Comparison of ENCODE assay signal across 2 cellular contexts in the genomic region with DNA sequence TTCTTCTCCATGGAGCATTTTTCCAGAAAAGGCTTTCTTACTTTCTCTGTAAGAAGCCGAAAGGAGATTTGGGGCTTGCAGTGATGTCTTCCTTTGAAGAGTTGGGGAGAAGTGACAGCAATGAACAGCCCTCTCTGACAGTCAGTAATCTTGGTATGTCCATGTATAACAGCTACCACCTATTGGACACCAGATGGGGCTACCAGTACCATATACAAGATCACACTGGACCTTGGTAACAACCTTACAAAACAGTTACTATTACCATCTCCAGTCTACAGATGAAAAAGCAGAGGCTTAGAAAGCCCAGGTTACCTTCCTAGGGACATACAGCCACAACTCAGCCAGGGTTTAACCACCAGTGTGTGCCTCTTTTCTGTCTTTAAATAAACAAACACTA.
TF ChIP-seq lines count a peak whose summit lies in the region.

No MANE protein-coding gene starts in this region.

TF ChIP-seq in SK-N-SH, 30 proteins besides CTCF, POLR2A, EP300 and RAD21 (continued from another document):
- TF ChIP-seq, protein P1, sequence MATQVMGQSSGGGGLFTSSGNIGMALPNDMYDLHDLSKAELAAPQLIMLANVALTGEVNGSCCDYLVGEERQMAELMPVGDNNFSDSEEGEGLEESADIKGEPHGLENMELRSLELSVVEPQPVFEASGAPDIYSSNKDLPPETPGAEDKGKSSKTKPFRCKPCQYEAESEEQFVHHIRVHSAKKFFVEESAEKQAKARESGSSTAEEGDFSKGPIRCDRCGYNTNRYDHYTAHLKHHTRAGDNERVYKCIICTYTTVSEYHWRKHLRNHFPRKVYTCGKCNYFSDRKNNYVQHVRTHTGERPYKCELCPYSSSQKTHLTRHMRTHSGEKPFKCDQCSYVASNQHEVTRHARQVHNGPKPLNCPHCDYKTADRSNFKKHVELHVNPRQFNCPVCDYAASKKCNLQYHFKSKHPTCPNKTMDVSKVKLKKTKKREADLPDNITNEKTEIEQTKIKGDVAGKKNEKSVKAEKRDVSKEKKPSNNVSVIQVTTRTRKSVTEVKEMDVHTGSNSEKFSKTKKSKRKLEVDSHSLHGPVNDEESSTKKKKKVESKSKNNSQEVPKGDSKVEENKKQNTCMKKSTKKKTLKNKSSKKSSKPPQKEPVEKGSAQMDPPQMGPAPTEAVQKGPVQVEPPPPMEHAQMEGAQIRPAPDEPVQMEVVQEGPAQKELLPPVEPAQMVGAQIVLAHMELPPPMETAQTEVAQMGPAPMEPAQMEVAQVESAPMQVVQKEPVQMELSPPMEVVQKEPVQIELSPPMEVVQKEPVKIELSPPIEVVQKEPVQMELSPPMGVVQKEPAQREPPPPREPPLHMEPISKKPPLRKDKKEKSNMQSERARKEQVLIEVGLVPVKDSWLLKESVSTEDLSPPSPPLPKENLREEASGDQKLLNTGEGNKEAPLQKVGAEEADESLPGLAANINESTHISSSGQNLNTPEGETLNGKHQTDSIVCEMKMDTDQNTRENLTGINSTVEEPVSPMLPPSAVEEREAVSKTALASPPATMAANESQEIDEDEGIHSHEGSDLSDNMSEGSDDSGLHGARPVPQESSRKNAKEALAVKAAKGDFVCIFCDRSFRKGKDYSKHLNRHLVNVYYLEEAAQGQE (IDR thresholded peaks at IDR 0.05; ENCODE audit: low read depth, low read length) = no peak
- TF ChIP-seq TCF12 (IDR thresholded peaks at IDR 0.05) (no peak), MEF2A (IDR thresholded peaks at IDR 0.05; ENCODE audit: borderline replicate concordance, low read depth) (no peak), JUND (IDR thresholded peaks at IDR 0.05) (no peak), SMC3 (IDR thresholded peaks at IDR 0.05; ENCODE audit: low read depth, low read length) (no peak), TEAD4 (IDR thresholded peaks at IDR 0.05; ENCODE audit: borderline replicate concordance, insufficient read depth) (no peak), SIN3A (IDR thresholded peaks at IDR 0.05; ENCODE audit: borderline replicate concordance, low read depth, low read length) (no peak), RFX5 (IDR thresholded peaks at IDR 0.05; ENCODE audit: low read length) (no peak)
- TF ChIP-seq, protein P2, sequence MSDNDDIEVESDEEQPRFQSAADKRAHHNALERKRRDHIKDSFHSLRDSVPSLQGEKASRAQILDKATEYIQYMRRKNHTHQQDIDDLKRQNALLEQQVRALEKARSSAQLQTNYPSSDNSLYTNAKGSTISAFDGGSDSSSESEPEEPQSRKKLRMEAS (IDR thresholded peaks at IDR 0.05; ENCODE audit: low read depth) = no peak
- TF ChIP-seq, protein P3, sequence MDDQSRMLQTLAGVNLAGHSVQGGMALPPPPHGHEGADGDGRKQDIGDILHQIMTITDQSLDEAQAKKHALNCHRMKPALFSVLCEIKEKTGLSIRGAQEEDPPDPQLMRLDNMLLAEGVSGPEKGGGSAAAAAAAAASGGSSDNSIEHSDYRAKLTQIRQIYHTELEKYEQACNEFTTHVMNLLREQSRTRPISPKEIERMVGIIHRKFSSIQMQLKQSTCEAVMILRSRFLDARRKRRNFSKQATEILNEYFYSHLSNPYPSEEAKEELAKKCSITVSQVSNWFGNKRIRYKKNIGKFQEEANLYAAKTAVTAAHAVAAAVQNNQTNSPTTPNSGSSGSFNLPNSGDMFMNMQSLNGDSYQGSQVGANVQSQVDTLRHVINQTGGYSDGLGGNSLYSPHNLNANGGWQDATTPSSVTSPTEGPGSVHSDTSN (IDR thresholded peaks at IDR 0.05) = no peak
- TF ChIP-seq, protein P4, sequence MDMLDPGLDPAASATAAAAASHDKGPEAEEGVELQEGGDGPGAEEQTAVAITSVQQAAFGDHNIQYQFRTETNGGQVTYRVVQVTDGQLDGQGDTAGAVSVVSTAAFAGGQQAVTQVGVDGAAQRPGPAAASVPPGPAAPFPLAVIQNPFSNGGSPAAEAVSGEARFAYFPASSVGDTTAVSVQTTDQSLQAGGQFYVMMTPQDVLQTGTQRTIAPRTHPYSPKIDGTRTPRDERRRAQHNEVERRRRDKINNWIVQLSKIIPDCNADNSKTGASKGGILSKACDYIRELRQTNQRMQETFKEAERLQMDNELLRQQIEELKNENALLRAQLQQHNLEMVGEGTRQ (IDR thresholded peaks at IDR 0.05; ENCODE audit: borderline replicate concordance, low read depth, low read length) = no peak
- TF ChIP-seq, protein P5, sequence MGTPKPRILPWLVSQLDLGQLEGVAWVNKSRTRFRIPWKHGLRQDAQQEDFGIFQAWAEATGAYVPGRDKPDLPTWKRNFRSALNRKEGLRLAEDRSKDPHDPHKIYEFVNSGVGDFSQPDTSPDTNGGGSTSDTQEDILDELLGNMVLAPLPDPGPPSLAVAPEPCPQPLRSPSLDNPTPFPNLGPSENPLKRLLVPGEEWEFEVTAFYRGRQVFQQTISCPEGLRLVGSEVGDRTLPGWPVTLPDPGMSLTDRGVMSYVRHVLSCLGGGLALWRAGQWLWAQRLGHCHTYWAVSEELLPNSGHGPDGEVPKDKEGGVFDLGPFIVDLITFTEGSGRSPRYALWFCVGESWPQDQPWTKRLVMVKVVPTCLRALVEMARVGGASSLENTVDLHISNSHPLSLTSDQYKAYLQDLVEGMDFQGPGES (IDR thresholded peaks at IDR 0.05; ENCODE audit: low read depth, low read length) = no peak
- TF ChIP-seq, protein P6, sequence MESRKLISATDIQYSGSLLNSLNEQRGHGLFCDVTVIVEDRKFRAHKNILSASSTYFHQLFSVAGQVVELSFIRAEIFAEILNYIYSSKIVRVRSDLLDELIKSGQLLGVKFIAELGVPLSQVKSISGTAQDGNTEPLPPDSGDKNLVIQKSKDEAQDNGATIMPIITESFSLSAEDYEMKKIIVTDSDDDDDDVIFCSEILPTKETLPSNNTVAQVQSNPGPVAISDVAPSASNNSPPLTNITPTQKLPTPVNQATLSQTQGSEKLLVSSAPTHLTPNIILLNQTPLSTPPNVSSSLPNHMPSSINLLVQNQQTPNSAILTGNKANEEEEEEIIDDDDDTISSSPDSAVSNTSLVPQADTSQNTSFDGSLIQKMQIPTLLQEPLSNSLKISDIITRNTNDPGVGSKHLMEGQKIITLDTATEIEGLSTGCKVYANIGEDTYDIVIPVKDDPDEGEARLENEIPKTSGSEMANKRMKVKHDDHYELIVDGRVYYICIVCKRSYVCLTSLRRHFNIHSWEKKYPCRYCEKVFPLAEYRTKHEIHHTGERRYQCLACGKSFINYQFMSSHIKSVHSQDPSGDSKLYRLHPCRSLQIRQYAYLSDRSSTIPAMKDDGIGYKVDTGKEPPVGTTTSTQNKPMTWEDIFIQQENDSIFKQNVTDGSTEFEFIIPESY (IDR thresholded peaks at IDR 0.05; ENCODE audit: borderline replicate concordance, low read depth) = no peak

TF ChIP-seq in SK-N-SH treated with all-trans-retinoic acid at 6 μM for 48 hours, 23 proteins besides CTCF, POLR2A, EP300 and RAD21 (continued from another document):
- TF ChIP-seq RARB (CRISPR knock-in tag; IDR thresholded peaks at IDR 0.05) (no peak), ZNF8 (CRISPR knock-in tag; IDR thresholded peaks at IDR 0.05) (no peak), BACH2 (CRISPR knock-in tag; IDR thresholded peaks at IDR 0.05; ENCODE audit: borderline replicate concordance) (no peak), ZNF565 (CRISPR knock-in tag; conservative IDR thresholded peaks at IDR 0.05; ENCODE audit: low read depth) (no peak), ZFP30 (CRISPR knock-in tag; IDR thresholded peaks at IDR 0.05) (no peak), SNAI2 (CRISPR knock-in tag; IDR thresholded peaks at IDR 0.05) (no peak), ZC3H10 (CRISPR knock-in tag; IDR thresholded peaks at IDR 0.05) (no peak)
- TF ChIP-seq, protein P7, sequence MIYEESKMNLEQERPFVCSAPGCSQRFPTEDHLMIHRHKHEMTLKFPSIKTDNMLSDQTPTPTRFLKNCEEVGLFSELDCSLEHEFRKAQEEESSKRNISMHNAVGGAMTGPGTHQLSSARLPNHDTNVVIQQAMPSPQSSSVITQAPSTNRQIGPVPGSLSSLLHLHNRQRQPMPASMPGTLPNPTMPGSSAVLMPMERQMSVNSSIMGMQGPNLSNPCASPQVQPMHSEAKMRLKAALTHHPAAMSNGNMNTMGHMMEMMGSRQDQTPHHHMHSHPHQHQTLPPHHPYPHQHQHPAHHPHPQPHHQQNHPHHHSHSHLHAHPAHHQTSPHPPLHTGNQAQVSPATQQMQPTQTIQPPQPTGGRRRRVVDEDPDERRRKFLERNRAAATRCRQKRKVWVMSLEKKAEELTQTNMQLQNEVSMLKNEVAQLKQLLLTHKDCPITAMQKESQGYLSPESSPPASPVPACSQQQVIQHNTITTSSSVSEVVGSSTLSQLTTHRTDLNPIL (CRISPR knock-in tag; IDR thresholded peaks at IDR 0.05; ENCODE audit: low read depth) = no peak
TF ChIP-seq in SK-N-SH treated with all-trans-retinoic acid at 6 μM for 48 hours: peak in this region for 0.
